1 cellular context compared by ENCODE assay signal in genomic region chr11:10304495-10305261, GRCh38.
A peak's percentile ranks its signal among the peaks of the same experiment; 100 is the strongest.
TF ChIP-seq lines count a peak whose summit lies in the region.

ADM (plus strand) TSS chr11:10305073; CDS start chr11:10305701, 628 bp downstream.

TF ChIP-seq in WTC11, 78 proteins besides CTCF, POLR2A, EP300 and RAD21 (continued from another document):
- no peak for TF ChIP-seq ZSCAN18 (CRISPR knock-in tag; IDR thresholded peaks at IDR 0.05)
- TF ChIP-seq KAT7 (CRISPR knock-in tag; IDR thresholded peaks at IDR 0.05; ENCODE audit: borderline replicate concordance) = peak; percentile 35; the same call in 1 of the 2 replicates
- no peak for TF ChIP-seq SMAD4 (CRISPR knock-in tag; IDR thresholded peaks at IDR 0.05)
- TF ChIP-seq FOXP1 (CRISPR knock-in tag; IDR thresholded peaks at IDR 0.05; ENCODE audit: borderline replicate concordance) = peak; percentile 50
- TF ChIP-seq E2F5 (CRISPR knock-in tag; IDR thresholded peaks at IDR 0.05) = peak; percentile 53; the same call in 1 of the 2 replicates
- TF ChIP-seq HMGA2 (CRISPR knock-in tag; IDR thresholded peaks at IDR 0.05) = no peak
- no peak for TF ChIP-seq RELA (CRISPR knock-in tag; IDR thresholded peaks at IDR 0.05; ENCODE audit: borderline replicate concordance)
- no peak for TF ChIP-seq FOXJ3 (CRISPR knock-in tag; IDR thresholded peaks at IDR 0.05; ENCODE audit: borderline replicate concordance)
- TF ChIP-seq ATF1 (CRISPR knock-in tag; IDR thresholded peaks at IDR 0.05) = no peak
- TF ChIP-seq GRHL2 (CRISPR knock-in tag; IDR thresholded peaks at IDR 0.05; ENCODE audit: insufficient replicate concordance, severe bottlenecking) = no peak
- TF ChIP-seq TP53 (CRISPR knock-in tag; IDR thresholded peaks at IDR 0.05) = no peak
- TF ChIP-seq CDX4 (CRISPR knock-in tag; IDR thresholded peaks at IDR 0.05; ENCODE audit: borderline replicate concordance) = no peak
- 0 out of 2 replicates have a peak, but pooled peaks have one; percentile 12 for TF ChIP-seq CREM (CRISPR knock-in tag; IDR thresholded peaks at IDR 0.05)
- no peak for TF ChIP-seq NR1H2 (CRISPR knock-in tag; IDR thresholded peaks at IDR 0.05)
- peak; percentile 27; the same call in 1 of the 2 replicates for TF ChIP-seq ZNF423 (CRISPR knock-in tag; IDR thresholded peaks at IDR 0.05)
- no peak for TF ChIP-seq ATF3 (CRISPR knock-in tag; conservative IDR thresholded peaks at IDR 0.05)
- no peak for TF ChIP-seq ZNF281 (CRISPR knock-in tag; IDR thresholded peaks at IDR 0.05)
- TF ChIP-seq SP1 (CRISPR knock-in tag; conservative IDR thresholded peaks at IDR 0.05) = peak; percentile 25; the same call in 1 of the 2 replicates
- TF ChIP-seq MLX (CRISPR knock-in tag; IDR thresholded peaks at IDR 0.05) = no peak
- TF ChIP-seq NFATC4 (CRISPR knock-in tag; IDR thresholded peaks at IDR 0.05) = no peak
- peak; percentile 74 for TF ChIP-seq MAX (CRISPR knock-in tag; IDR thresholded peaks at IDR 0.05)
- 0 out of 2 replicates have a peak, but pooled peaks have one; percentile 45 for TF ChIP-seq AFF4 (CRISPR knock-in tag; IDR thresholded peaks at IDR 0.05; ENCODE audit: borderline replicate concordance)
- no peak for TF ChIP-seq IRF2 (CRISPR knock-in tag; IDR thresholded peaks at IDR 0.05; ENCODE audit: borderline replicate concordance, low read depth)
- TF ChIP-seq E2F1 (CRISPR knock-in tag; IDR thresholded peaks at IDR 0.05) = no peak
- TF ChIP-seq GABPB1 (CRISPR knock-in tag; IDR thresholded peaks at IDR 0.05) = no peak; the same call in 1 of the 2 replicates
- TF ChIP-seq FOXK1 (CRISPR knock-in tag; IDR thresholded peaks at IDR 0.05) = no peak
- TF ChIP-seq FOXP4 (CRISPR knock-in tag; IDR thresholded peaks at IDR 0.05) = 0 out of 2 replicates have a peak, but pooled peaks have one; percentile 14
- TF ChIP-seq TEAD1 (CRISPR knock-in tag; IDR thresholded peaks at IDR 0.05) = no peak
- no peak for TF ChIP-seq ETV6 (CRISPR knock-in tag; IDR thresholded peaks at IDR 0.05)
- no peak for TF ChIP-seq PREB (CRISPR knock-in tag; IDR thresholded peaks at IDR 0.05; ENCODE audit: borderline replicate concordance)
